ENCODE assay signal across 13 cellular contexts in the genomic region with DNA sequence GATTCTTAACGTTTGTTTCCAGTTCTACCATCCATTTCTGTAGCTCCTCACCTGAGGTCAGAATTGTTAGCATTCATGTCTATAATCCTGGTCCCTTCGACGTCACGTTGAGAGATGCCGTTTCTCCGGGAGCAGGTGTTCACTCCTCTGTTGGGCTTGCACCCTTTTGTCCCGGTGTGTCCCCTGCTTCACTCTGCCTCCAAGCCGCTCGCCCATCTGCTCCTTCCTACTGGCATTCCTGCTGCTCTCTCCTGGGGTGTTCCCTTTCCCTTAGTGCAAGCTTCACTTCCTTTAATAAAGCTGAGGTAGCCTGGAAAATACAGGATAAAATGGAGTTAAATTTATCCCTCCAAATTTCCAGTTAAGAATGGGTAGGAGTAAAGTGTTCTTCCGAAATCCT.
DNase-seq lines count a peak whose midpoint lies in the region; ATAC-seq lines count a peak whose summit lies in the region.
"Had no signal": no experiment of that assay in that cellular context is flagged by ENCODE, and none has a peak within 500 bp of the region (broad histone marks: within the 10 kb centered on the region; RNA-seq: fewer than 3 reads in every experiment).

No MANE protein-coding gene starts in this region.

- ATAC-seq in T-helper 17 cell = no peak
- ATAC-seq in naive thymus-derived CD8-positive, alpha-beta T cell = no peak

- no peaks in the 10 kb centered on the region for H3K36me3 ChIP-seq in trophoblast cell (ENCODE audit: control insufficient read depth in 1 of 2, insufficient read depth in 2 of 2, low read length in 2 of 2)
- H3K36me3 ChIP-seq: neural progenitor cell had no signal

- no peak overlapping the region for H3K9ac ChIP-seq in trophoblast cell (ENCODE audit: low read length)
- H3K9ac ChIP-seq: KMS-11, neural progenitor cell had no signal

- no peaks in the 10 kb centered on the region for H3K9me3 ChIP-seq in T-helper 17 cell (ENCODE audit: control insufficient read depth, low read length, poor library complexity, severe bottlenecking)
- no peaks in the 10 kb centered on the region for H3K9me3 ChIP-seq in trophoblast cell (ENCODE audit: insufficient read depth, low read depth, low read length)
- H3K9me3 ChIP-seq: HAP-1 had no signal

- peaks cover 0 to 3% (median 0%) of the 10 kb centered on the region in 9 donors for H3K9me3 Mint-ChIP-seq in naive thymus-derived CD8-positive, alpha-beta T cell
- H3K9me3 Mint-ChIP-seq: activated T-cell treated with anti-CD3 and anti-CD28 coated beads, Interleukin-2, amount 50 U/mL, for 24 hours; neural progenitor cell had no signal

- no peak overlapping the region for H3K4me2 ChIP-seq in trophoblast cell (ENCODE audit: low read length)
- H3K4me2 ChIP-seq: KMS-11 had no signal

- H3K27ac ChIP-seq in trophoblast cell (ENCODE audit: low read depth, low read length) = no peak overlapping the region
- H3K27ac ChIP-seq: HL-60, KMS-11 had no signal

- H3K4me3 Mint-ChIP-seq in T-helper 17 cell = no peak overlapping the region
- H3K4me3 Mint-ChIP-seq in naive thymus-derived CD8-positive, alpha-beta T cell = peak overlapping the region in 1 of 10 donors; percentile 19
- H3K4me3 Mint-ChIP-seq: neural progenitor cell had no signal

- no peak overlapping the region for H4K8ac ChIP-seq in trophoblast cell (ENCODE audit: low read depth, low read length)

- WGBS in trophoblast cell (ENCODE audit: extremely low coverage, insufficient coverage, insufficient read length) = no CpG with 5 or more reads among the region's 10 CpGs

- DNase-seq in NCI-H2107 treated with DMSO at 0.1 percent for 48 hours (lab: John Stamatoyannopoulos, UW; ENCODE audit: unreplicated experiment) (peak; percentile 54), NCI-H2107 (lab: John Stamatoyannopoulos, UW) (no peak), DMS53 (lab: John Stamatoyannopoulos, UW) (peak; percentile 68), T-helper 17 cell (no peak), iPS-NIHi11 (ENCODE audit: low spot score) (no peak), trophoblast cell (no peak), NCI-H2029 (lab: John Stamatoyannopoulos, UW) (no peak)
- DNase-seq in naive thymus-derived CD8-positive, alpha-beta T cell = no peak

- no peak overlapping the region for H4K91ac ChIP-seq in trophoblast cell (ENCODE audit: low read depth, low read length)

- peaks cover 2% of the 10 kb centered on the region in 2 experiments for H3K4me1 ChIP-seq in trophoblast cell (ENCODE audit: control insufficient read depth in 1 of 2, insufficient read depth in 2 of 2, low read length in 2 of 2)
- H3K4me1 ChIP-seq: HAP-1 had no signal

- H3K14ac ChIP-seq in trophoblast cell (ENCODE audit: low read length) = no peak overlapping the region

- H3K36me3 Mint-ChIP-seq in T-helper 17 cell (ENCODE audit: low read depth) = peaks cover 2% of the 10 kb centered on the region
- peaks cover 9 to 64% (median 25%) of the 10 kb centered on the region in 3 donors for H3K36me3 Mint-ChIP-seq in naive thymus-derived CD8-positive, alpha-beta T cell

- H3K27ac Mint-ChIP-seq in T-helper 17 cell = peak overlapping the region; percentile 95
- peak overlapping the region in 8 of 10 donors; percentile 11 to 88 (median 78) for H3K27ac Mint-ChIP-seq in naive thymus-derived CD8-positive, alpha-beta T cell
- H3K27ac Mint-ChIP-seq: neural progenitor cell had no signal

- no peak overlapping the region for H2AK5ac ChIP-seq in trophoblast cell (ENCODE audit: low read length)

- no peak overlapping the region for H3K4me3 ChIP-seq in trophoblast cell (ENCODE audit: low read depth, low read length)
- H3K4me3 ChIP-seq: HAP-1, neural progenitor cell had no signal

- no peak overlapping the region for H3K18ac ChIP-seq in trophoblast cell (ENCODE audit: low read length)

- POLR2A ChIA-PET in naive thymus-derived CD8-positive, alpha-beta T cell (lab: Charles Lee) = interaction anchor here (1.2 kb wide), 1 partner anchor 111 kb away, joined by 3 read pairs; no protein-coding TSS in a partner anchor

- no peak overlapping the region for H4K12ac ChIP-seq in trophoblast cell (ENCODE audit: low read depth, low read length)

- no peak overlapping the region for H3K4ac ChIP-seq in trophoblast cell (ENCODE audit: low read depth, low read length)

- no peak overlapping the region for H2BK5ac ChIP-seq in trophoblast cell (ENCODE audit: low read depth, low read length, poor library complexity)

- no peak overlapping the region for H3K23ac ChIP-seq in trophoblast cell (ENCODE audit: low read length)

- no peak overlapping the region for H2BK120ac ChIP-seq in trophoblast cell (ENCODE audit: insufficient read depth, low read length, poor library complexity)

- H3K79me1 ChIP-seq in trophoblast cell (ENCODE audit: low read length) = peaks cover 2% of the 10 kb centered on the region

- H2AFZ ChIP-seq in trophoblast cell (ENCODE audit: insufficient read depth, low read length, poor library complexity) = no peak overlapping the region
- H2AFZ ChIP-seq: neural progenitor cell had no signal

- no peaks in the 10 kb centered on the region for H3K79me2 ChIP-seq in trophoblast cell (ENCODE audit: control insufficient read depth, insufficient read depth, low read length, poor library complexity)

- H2BK12ac ChIP-seq in trophoblast cell (ENCODE audit: low read length) = no peak overlapping the region

- H3K27me3 Mint-ChIP-seq in T-helper 17 cell = no peaks in the 10 kb centered on the region
- H3K27me3 Mint-ChIP-seq in naive thymus-derived CD8-positive, alpha-beta T cell = no peaks in the 10 kb centered on the region
- H3K27me3 Mint-ChIP-seq: activated T-cell treated with anti-CD3 and anti-CD28 coated beads, Interleukin-2, amount 50 U/mL, for 24 hours had no signal

- H3K4me1 Mint-ChIP-seq in T-helper 17 cell = peaks cover 30% of the 10 kb centered on the region
- peaks cover 19 to 49% (median 47%) of the 10 kb centered on the region in 4 donors for H3K4me1 Mint-ChIP-seq in naive thymus-derived CD8-positive, alpha-beta T cell

- no peaks in the 10 kb centered on the region for H3K27me3 ChIP-seq in trophoblast cell (ENCODE audit: insufficient read depth, low read length)
- H3K27me3 ChIP-seq: neural progenitor cell had no signal

Comparison
In these comparisons a context has a peak if more than half of its experiments do, and no peak if none do; other contexts are left out.
1. DNase-seq: peak in NCI-H2107 treated with DMSO at 0.1 percent for 48 hours (single experiment) and DMS53 (single experiment); none in NCI-H2107 (single experiment), T-helper 17 cell (0 of 3), naive thymus-derived CD8-positive, alpha-beta T cell (0 of 10), iPS-NIHi11 (single experiment), trophoblast cell (0 of 2) and NCI-H2029 (single experiment).